Comparison of ENCODE assay signal across 20 cellular contexts in the genomic region with DNA sequence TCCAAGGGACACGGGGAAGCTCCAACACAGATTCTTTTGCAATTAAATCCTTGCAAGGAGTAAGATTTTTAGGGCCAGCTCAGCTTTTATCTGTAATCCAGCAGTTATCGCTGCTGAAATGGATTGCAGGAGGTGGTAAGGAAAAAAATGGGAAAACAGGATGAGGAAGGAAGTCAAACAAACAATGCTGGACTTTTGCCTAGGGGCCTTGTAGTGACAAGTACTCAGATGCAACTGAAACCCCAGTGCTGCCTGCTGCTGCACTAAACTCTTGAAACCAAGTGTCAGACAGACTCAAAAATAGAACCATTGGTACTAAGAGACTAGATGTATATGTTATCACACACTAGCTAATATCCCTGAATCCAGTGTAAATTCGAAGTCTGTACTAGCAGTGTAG.
DNase-seq lines count a peak whose midpoint lies in the region; ATAC-seq, FAIRE-seq and TF ChIP-seq lines count a peak whose summit lies in the region.
"Had no signal": no experiment of that assay in that cellular context is flagged by ENCODE, and none has a peak within 500 bp of the region (broad histone marks: within the 10 kb centered on the region; RNA-seq: fewer than 3 reads in every experiment).

No MANE protein-coding gene starts in this region.

- H3K4me3 Mint-ChIP-seq in Calu3 (ENCODE audit: low read depth, unreplicated experiment) = peak overlapping the region; percentile 18
- no peak overlapping the region for H3K4me3 Mint-ChIP-seq in activated CD4-positive, alpha-beta T cell treated with anti-CD3 and anti-CD28 coated beads, Interleukin-2, amount 10 ng/mL, durations not matched to agents 24 days and 14 days
- H3K4me3 Mint-ChIP-seq: activated naive CD4-positive, alpha-beta T cell treated with anti-CD3 and anti-CD28 coated beads, Interleukin-2, amount 50 U/mL, for 24 hours; CD4-positive, alpha-beta T cell had no signal

- TF ChIP-seq CTCF in Calu3 (IDR thresholded peaks at IDR 0.05; ENCODE audit: unreplicated experiment) (no peak), kidney (IDR thresholded peaks at IDR 0.05; ENCODE audit: borderline replicate concordance, extremely low read depth, insufficient read depth) (no peak), mucosa of descending colon (IDR thresholded peaks at IDR 0.05) (no peak)

- no peak overlapping the region for H2BK5ac ChIP-seq in mesendoderm (ENCODE audit: low read length)

- H3K27ac ChIP-seq in mesendoderm (ENCODE audit: low read depth, low read length) (no peak overlapping the region), kidney (ENCODE audit: low read depth in 2 of 2, low read length in 2 of 2) (no peak overlapping the region)
- H3K27ac ChIP-seq: transverse colon had no signal

- H3K9me3 Mint-ChIP-seq in Calu3 (ENCODE audit: low read depth, unreplicated experiment) = peaks cover 3% of the 10 kb centered on the region
- no peaks in the 10 kb centered on the region for H3K9me3 Mint-ChIP-seq in activated CD4-positive, alpha-beta T cell treated with anti-CD3 and anti-CD28 coated beads, Interleukin-2, amount 10 ng/mL, durations not matched to agents 24 days and 14 days
- H3K9me3 Mint-ChIP-seq: CD4-positive, alpha-beta T cell had no signal

- no CpG with 5 or more reads among the region's 3 CpGs for WGBS in mesendoderm (ENCODE audit: extremely low coverage, insufficient coverage, low lambda C conversion rate)

- H4K8ac ChIP-seq in mesendoderm (ENCODE audit: low read depth, low read length) = no peak overlapping the region

- no peaks in the 10 kb centered on the region for H3K27me3 ChIP-seq in mesendoderm (ENCODE audit: insufficient read depth, low read length, poor library complexity)
- H3K27me3 ChIP-seq: transverse colon had no signal

- H3K23ac ChIP-seq in mesendoderm (ENCODE audit: low read length) = no peak overlapping the region

- BruUV-seq in Calu3 (replicated peaks; lab: Mats Ljungman, UMichigan) = no TSS peak

- H3K9me3 ChIP-seq in kidney (ENCODE audit: control insufficient read depth in 1 of 2, low read length in 2 of 2) (no peaks in the 10 kb centered on the region), mucosa of descending colon (no peaks in the 10 kb centered on the region)
- H3K9me3 ChIP-seq: transverse colon had no signal

- intact Hi-C loops in Calu3 (cut with micrococcal nuclease; ENCODE audit: unreplicated experiment) (loop anchor here (10.0 kb wide), 1 partner anchor 310 kb away; the partner anchor contains the start of gene CTNND2), kidney (cut with DNase I) (no loop called here), mucosa of descending colon (cut with DNase I, micrococcal nuclease) (no loop called here)
- intact Hi-C loops in activated CD4-positive, alpha-beta T cell treated with anti-CD3 and anti-CD28 coated beads, Interleukin-2, amount 10 ng/mL, durations not matched to agents 24 days and 14 days (cut with micrococcal nuclease) = no loop called here

- H4K5ac ChIP-seq in mesendoderm (ENCODE audit: low read length) = no peak overlapping the region

- H3K27me3 Mint-ChIP-seq in Calu3 (ENCODE audit: unreplicated experiment) = no peaks in the 10 kb centered on the region
- no peaks in the 10 kb centered on the region for H3K27me3 Mint-ChIP-seq in activated CD4-positive, alpha-beta T cell treated with anti-CD3 and anti-CD28 coated beads, Interleukin-2, amount 10 ng/mL, durations not matched to agents 24 days and 14 days

- H3K4me3 ChIP-seq in mesendoderm (ENCODE audit: low read length) = no peak overlapping the region
- no peak overlapping the region for H3K4me3 ChIP-seq in kidney (ENCODE audit: low read length in 2 of 2)
- H3K4me3 ChIP-seq in mucosa of descending colon = no peak overlapping the region
- H3K4me3 ChIP-seq: transverse colon had no signal

- CTCF ChIA-PET in Calu3 (lab: Charles Lee) = no interaction called here

- ATAC-seq in mucosa of descending colon = no peak
- ATAC-seq: left cardiac atrium had no signal

- no peaks in the 10 kb centered on the region for H3K79me2 ChIP-seq in mesendoderm (ENCODE audit: control insufficient read depth, insufficient read depth, low read length)

- no peak overlapping the region for H3K18ac ChIP-seq in mesendoderm (ENCODE audit: low read length)

- peaks cover 67% of the 10 kb centered on the region for H3K4me1 Mint-ChIP-seq in Calu3 (ENCODE audit: low read depth, unreplicated experiment)
- no peaks in the 10 kb centered on the region for H3K4me1 Mint-ChIP-seq in activated CD4-positive, alpha-beta T cell treated with anti-CD3 and anti-CD28 coated beads, Interleukin-2, amount 10 ng/mL, durations not matched to agents 24 days and 14 days
- H3K4me1 Mint-ChIP-seq: activated naive CD4-positive, alpha-beta T cell treated with anti-CD3 and anti-CD28 coated beads, Interleukin-2, amount 50 U/mL, for 24 hours had no signal

- H2BK120ac ChIP-seq in mesendoderm (ENCODE audit: low read depth, low read length) = no peak overlapping the region

- H3K27ac Mint-ChIP-seq in Calu3 (ENCODE audit: unreplicated experiment) = peak overlapping the region; percentile 25
- no peak overlapping the region for H3K27ac Mint-ChIP-seq in activated CD4-positive, alpha-beta T cell treated with anti-CD3 and anti-CD28 coated beads, Interleukin-2, amount 10 ng/mL, durations not matched to agents 24 days and 14 days
- H3K27ac Mint-ChIP-seq: activated naive CD4-positive, alpha-beta T cell treated with anti-CD3 and anti-CD28 coated beads, Interleukin-2, amount 50 U/mL, for 24 hours; CD4-positive, alpha-beta T cell had no signal

- no peak overlapping the region for H2BK15ac ChIP-seq in mesendoderm (replicated peaks; ENCODE audit: low read depth)

- H3K9ac ChIP-seq in mesendoderm (ENCODE audit: low read length) = no peak overlapping the region
- no peak overlapping the region for H3K9ac ChIP-seq in kidney (ENCODE audit: low read length in 2 of 2)

- peaks cover 8% of the 10 kb centered on the region for H3K36me3 Mint-ChIP-seq in Calu3 (ENCODE audit: insufficient read depth, unreplicated experiment)
- no peaks in the 10 kb centered on the region for H3K36me3 Mint-ChIP-seq in activated CD4-positive, alpha-beta T cell treated with anti-CD3 and anti-CD28 coated beads, Interleukin-2, amount 10 ng/mL, durations not matched to agents 24 days and 14 days (ENCODE audit: low read depth)
- H3K36me3 Mint-ChIP-seq: activated naive CD4-positive, alpha-beta T cell treated with anti-CD3 and anti-CD28 coated beads, Interleukin-2, amount 50 U/mL, for 24 hours had no signal

- no peaks in the 10 kb centered on the region for H3K36me3 ChIP-seq in mesendoderm (ENCODE audit: control insufficient read depth, insufficient read depth, low read length)
- no peaks in the 10 kb centered on the region for H3K36me3 ChIP-seq in kidney (ENCODE audit: control insufficient read depth in 1 of 2, insufficient read depth in 2 of 2, low read length in 2 of 2)
- H3K36me3 ChIP-seq in mucosa of descending colon (ENCODE audit: low read depth) = no peaks in the 10 kb centered on the region
- H3K36me3 ChIP-seq: transverse colon had no signal

- no peak for FAIRE-seq in kidney (lab: Jason Lieb, UNC)
- FAIRE-seq: astrocyte, endothelial cell of umbilical vein had no signal

- H2AK5ac ChIP-seq in mesendoderm (ENCODE audit: low read length) = no peak overlapping the region

- H3K4ac ChIP-seq in mesendoderm (ENCODE audit: low read depth, low read length) = no peak overlapping the region

- no peaks in the 10 kb centered on the region for H3K79me1 ChIP-seq in mesendoderm (ENCODE audit: low read length)

- H3K4me1 ChIP-seq in mesendoderm (ENCODE audit: control insufficient read depth, low read depth, low read length) = no peaks in the 10 kb centered on the region
- H3K4me1 ChIP-seq in kidney (ENCODE audit: control insufficient read depth in 1 of 2, insufficient read depth in 1 of 2, low read depth in 1 of 2, low read length in 2 of 2) = no peaks in the 10 kb centered on the region
- no peaks in the 10 kb centered on the region for H3K4me1 ChIP-seq in mucosa of descending colon (ENCODE audit: low read depth)
- H3K4me1 ChIP-seq: transverse colon had no signal

- no peak overlapping the region for H3K4me2 ChIP-seq in mesendoderm (ENCODE audit: low read length)

- DNase-seq in Calu3 (peak; percentile 12), NCI-H1694 (lab: John Stamatoyannopoulos, UW) (peak; percentile 24), astrocyte of the hippocampus (ENCODE audit: low read depth, low spot score) (peak; percentile 41), mesendoderm (peak; percentile 12), SHP77 treated with DMSO at 0.1 percent for 48 hours (lab: John Stamatoyannopoulos, UW) (no peak), kidney (no peak), mucosa of descending colon (no peak)
- DNase-seq in activated CD4-positive, alpha-beta T cell treated with anti-CD3 and anti-CD28 coated beads, Interleukin-2, amount 10 ng/mL, durations not matched to agents 24 days and 14 days = no peak
- DNase-seq: CD4-positive, alpha-beta T cell; DMS79 treated with DMSO at 0.1 percent for 48 hours; foreskin fibroblast; KG1; left cardiac atrium; MV-4-11; stimulated activated CD4-positive, alpha-beta T cell treated with anti-CD3 and anti-CD28 coated beads, Interleukin-1b, Interleukin-23, amount 100 ng/mL, for 48 hours; stimulated activated naive CD4-positive, alpha-beta T cell treated with Interleukin-2 at 50 U/mL for 16 hours; transverse colon had no signal

- no peak overlapping the region for H3K56ac ChIP-seq in mesendoderm (ENCODE audit: low read length)

Comparison
In these comparisons a context has a peak if more than half of its experiments do, and no peak if none do; other contexts are left out.
1. DNase-seq: peak in Calu3 (single experiment), NCI-H1694 (single experiment), astrocyte of the hippocampus (single experiment) and mesendoderm (single experiment); none in SHP77 treated with DMSO at 0.1 percent for 48 hours (single experiment), kidney (single experiment), mucosa of descending colon (0 of 3) and activated CD4-positive, alpha-beta T cell treated with anti-CD3 and anti-CD28 coated beads, Interleukin-2, amount 10 ng/mL, durations not matched to agents 24 days and 14 days (single experiment).